8 cellular contexts compared by ENCODE assay signal in genomic region chr18:35616664-35617423, GRCh38. TPM values are rescaled to one million over a fixed set of nuclear protein-coding genes. Genes with fewer than 3 reads are reported as not detected.
DNase-seq lines count a peak whose midpoint lies in the region; ATAC-seq and TF ChIP-seq lines count a peak whose summit lies in the region.

No MANE protein-coding gene starts in this region.

- H3K4ac ChIP-seq in IMR-90 (ENCODE audit: low read depth, low read length): no peak overlapping the region; the same call in 1 of the 2 replicates

- H4K5ac ChIP-seq in IMR-90 (ENCODE audit: low read depth, low read length): peak overlapping the region; percentile 5; the same call in 1 of the 2 replicates

- peak overlapping the region; percentile 16; the same call in 1 of the 2 replicates for H2AK5ac ChIP-seq in IMR-90 (ENCODE audit: low read depth, low read length)

- peak; percentile 99 for ATAC-seq in GM21717 (IDR thresholded peaks at IDR 0.05; ENCODE audit: unreplicated experiment)
- ATAC-seq in IMR-90 (ENCODE audit: low read depth): peak; percentile 90

- CTCF ChIA-PET in IMR-90 (lab: Yijun Ruan, JAX): no interaction called here

- H3K4me3 ChIP-seq in IMR-90 (ENCODE audit: insufficient read depth, low read depth, low read length): peak overlapping the region; percentile 16; the same call in 1 of the 2 replicates
- no peak overlapping the region for H3K4me3 ChIP-seq in colonic mucosa

- H2BK15ac ChIP-seq in IMR-90 (ENCODE audit: low read depth, low read length): peak overlapping the region; percentile 32; the same call in 1 of the 3 replicates

- no peaks in the 10 kb centered on the region; the same call in 1 of the 2 replicates for H3K9me1 ChIP-seq in IMR-90 (ENCODE audit: insufficient read depth, low read length)

- no peak overlapping the region for H3K56ac ChIP-seq in IMR-90 (ENCODE audit: extremely low read depth, insufficient read depth, low read length)

- TF ChIP-seq POLR2A in IMR-90 (IDR thresholded peaks at IDR 0.05; ENCODE audit: low read depth, low read length): no peak

- H3K27me3 ChIP-seq in IMR-90 (ENCODE audit: control insufficient read depth, insufficient read depth, low read length) (no peaks in the 10 kb centered on the region), colonic mucosa (no peaks in the 10 kb centered on the region)

- peaks cover 3 to 31% of the 10 kb centered on the region in 2 experiments; a peak in 3 of 4 replicates for H3K79me1 ChIP-seq in IMR-90 (ENCODE audit: low read depth in 1 of 2, low read length in 2 of 2)

- peak overlapping the region; percentile 12 for H3K14ac ChIP-seq in IMR-90 (replicated peaks; ENCODE audit: low read depth, low read length)

- H4K20me1 ChIP-seq in IMR-90 (ENCODE audit: insufficient read depth, low read length): peaks cover 13% of the 10 kb centered on the region; the same call in 1 of the 2 replicates

- H3K18ac ChIP-seq in IMR-90 (ENCODE audit: low read depth, low read length): peak overlapping the region; percentile 9; the same call in 1 of the 2 replicates

- WGBS in IMR-90 (ENCODE audit: extremely low coverage in 2 of 2, insufficient read length in 1 of 2), 2 experiments: 53% methylated on average over 2 of the region's 6 CpGs; no CpG with 5 or more reads in 1 of the 2 experiments

- no peak overlapping the region for H4K8ac ChIP-seq in IMR-90 (ENCODE audit: low read depth in 2 of 2, low read length in 2 of 2)

- DNase-seq in Daoy (ENCODE audit: low read depth): peak; percentile 92
- DNase-seq in IMR-90: peak; percentile 92
- DNase-seq in activated CD4-positive, CD25-positive, alpha-beta regulatory T cell treated with anti-CD3 and anti-CD28 coated beads, Interleukin-2, amount 50 U/mL, for 16 hours (ENCODE audit: low read depth, low spot score): peak; percentile 28
- peak; percentile 63 for DNase-seq in colonic mucosa
- peak; percentile 15 for DNase-seq in mucosa of gallbladder (ENCODE audit: low spot score)
- peak; percentile 3 for DNase-seq in stimulated activated CD8-positive, alpha-beta memory T cell treated with anti-CD3 and anti-CD28 coated beads, Interleukin-7, amount 100 ng/mL, for 24 hours (ENCODE audit: low read depth)
- no peak for DNase-seq in NCI-H2171 treated with DMSO at 0.1 percent for 48 hours (lab: John Stamatoyannopoulos, UW)

- H3K27ac ChIP-seq in IMR-90 (ENCODE audit: insufficient read depth, low read length) (no peak overlapping the region), colonic mucosa (peak overlapping the region; percentile 34)

- no peak overlapping the region for H2BK120ac ChIP-seq in IMR-90 (ENCODE audit: low read depth, low read length)

- H3K36me3 ChIP-seq in IMR-90 (ENCODE audit: control insufficient read depth, insufficient read depth, low read length) (no peaks in the 10 kb centered on the region), colonic mucosa (no peaks in the 10 kb centered on the region)

- in situ Hi-C loops in IMR-90 (cut with MboI; ENCODE audit: low sequenced_read_pairs): no loop called here

- POLR2A ChIA-PET in IMR-90 (lab: Charles Lee; ENCODE audit: unreplicated experiment): no interaction called here

- H3K23ac ChIP-seq in IMR-90 (ENCODE audit: low read depth, low read length): no peak overlapping the region; the same call in 1 of the 2 replicates

- H3K9me3 ChIP-seq in IMR-90 (ENCODE audit: control insufficient read depth, insufficient read depth, low read length) (no peaks in the 10 kb centered on the region), colonic mucosa (no peaks in the 10 kb centered on the region)

- dilution Hi-C loops in IMR-90 (cut with HindIII; ENCODE audit: low sequenced_read_pairs, unreplicated experiment): no loop called here

- intact Hi-C loops in IMR-90 (cut with micrococcal nuclease): loop anchor here (5.0 kb wide), 1 partner anchor 35 kb away; the partner anchor contains the start of gene GALNT1
- intact Hi-C loops in colonic mucosa (cut with DNase I): no loop called here

- no peak overlapping the region for H2AFZ ChIP-seq in IMR-90 (replicated peaks; ENCODE audit: low read length, poor library complexity)

- TF ChIP-seq RAD21 in IMR-90 (IDR thresholded peaks at IDR 0.05; ENCODE audit: low read length): no peak

- no peak overlapping the region for H2AK9ac ChIP-seq in IMR-90 (replicated peaks; ENCODE audit: low read depth, low read length, poor library complexity)

- H3K4me2 ChIP-seq in IMR-90 (ENCODE audit: low read depth, low read length): peak overlapping the region; percentile 87; the same call in 1 of the 2 replicates

- TF ChIP-seq CTCF in IMR-90 (conservative IDR thresholded peaks at IDR 0.05; ENCODE audit: low read depth, low read length) (no peak), colonic mucosa (IDR thresholded peaks at IDR 0.05) (no peak)

- BruUV-seq in IMR-90 (replicated peaks; lab: Mats Ljungman, UMichigan): no TSS peak

- H4K91ac ChIP-seq in IMR-90 (ENCODE audit: insufficient read depth, low read depth, low read length): no peak overlapping the region

- H3K4me1 ChIP-seq in IMR-90 (ENCODE audit: control insufficient read depth, insufficient read depth, low read length) (peaks cover 7% of the 10 kb centered on the region), colonic mucosa (peaks cover 4% of the 10 kb centered on the region)

- peak overlapping the region; percentile 17; the same call in 1 of the 2 replicates for H3K9ac ChIP-seq in IMR-90 (ENCODE audit: low read depth, low read length)
- H3K9ac ChIP-seq in colonic mucosa (ENCODE audit: low read depth in 2 of 2, low read length in 2 of 2): peak overlapping the region in 1 of 2 donors; percentile 67

- peak overlapping the region; percentile 56 for H2BK5ac ChIP-seq in IMR-90 (ENCODE audit: low read depth, low read length, poor library complexity, severe bottlenecking)

- H2BK20ac ChIP-seq in IMR-90 (ENCODE audit: low read depth, low read length): no peak overlapping the region

TF ChIP-seq in IMR-90, 13 proteins besides CTCF, POLR2A, EP300 and RAD21:
- TF ChIP-seq BHLHE40 (IDR thresholded peaks at IDR 0.05; ENCODE audit: low read depth, low read length) (peak; percentile 47), MAFK (IDR thresholded peaks at IDR 0.05; ENCODE audit: low read depth, low read length) (peak; percentile 13; the same call in 1 of the 2 replicates), FOS (IDR thresholded peaks at IDR 0.05; ENCODE audit: low read depth, low read length) (peak; percentile 82), MAZ (IDR thresholded peaks at IDR 0.05; ENCODE audit: borderline replicate concordance, low read depth, low read length) (no peak), CEBPB (IDR thresholded peaks at IDR 0.05; ENCODE audit: low read depth, low read length) (peak; percentile 78)

RNA-seq across cellular contexts. Expression of gene GALNT1, which starts 35.3 kb away (rescaled TPM):
- 65.4 and 95.4 TPM in 2 replicates for total RNA-seq in Daoy (2014; rRNA removed; shearing (Covaris generic))
- total RNA-seq in IMR-90 (2012; rRNA removed) (43.9 and 67.5 TPM in 2 replicates), colonic mucosa (100 to 1,000 TPM; 108 to 140 TPM), mucosa of gallbladder (72.7 TPM)
- 21.9 and 24.9 TPM in 2 replicates for polyA plus RNA-seq in IMR-90 (2012; rRNA removed)
- 2.5 and 5.3 TPM in 2 replicates for polyA plus RNA-seq in IMR-90 (2012; cell fraction: cytosol; rRNA removed)
- polyA plus RNA-seq in IMR-90 (2012; cell fraction: nucleus; rRNA removed; ENCODE audit: low replicate concordance): 0.63 and 7.9 TPM in 2 replicates
